ENCODE assay signal across 16 cellular contexts in the genomic region with DNA sequence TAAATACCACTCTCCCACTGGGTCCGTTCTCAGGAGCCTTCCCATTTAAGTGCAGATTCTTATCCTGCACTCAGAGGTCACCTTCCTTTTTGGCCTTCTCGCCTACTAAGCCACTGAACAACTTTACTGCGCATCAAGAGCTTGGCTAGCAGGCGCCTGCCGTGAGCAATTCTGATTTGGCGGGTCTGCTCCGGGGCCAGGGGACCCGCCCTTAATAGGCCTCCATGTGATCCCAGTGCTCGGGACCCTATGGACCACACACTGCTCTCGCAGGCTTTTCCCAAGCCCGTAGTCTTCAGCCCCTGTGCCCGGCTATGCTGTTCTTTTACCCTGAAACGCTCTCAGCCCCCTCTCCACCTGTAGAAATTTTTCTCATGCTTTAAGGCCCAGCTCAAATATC. TPM values are rescaled to one million over a fixed set of nuclear protein-coding genes. Genes with fewer than 3 reads are reported as not detected.
DNase-seq lines count a peak whose midpoint lies in the region; ATAC-seq and TF ChIP-seq lines count a peak whose summit lies in the region.
"Had no signal": no experiment of that assay in that cellular context is flagged by ENCODE, and none has a peak within 500 bp of the region (broad histone marks: within the 10 kb centered on the region; RNA-seq: fewer than 3 reads in every experiment).

No MANE protein-coding gene starts in this region.

- ATAC-seq in mucosa of descending colon, result peak; percentile 8
- no peak for ATAC-seq in HG02588 (IDR thresholded peaks at IDR 0.05; ENCODE audit: unreplicated experiment)
- ATAC-seq in GM19324 (IDR thresholded peaks at IDR 0.05; ENCODE audit: low FRiP score, unreplicated experiment), result no peak
- ATAC-seq in GM18861 (IDR thresholded peaks at IDR 0.05; ENCODE audit: unreplicated experiment), result no peak
- ATAC-seq: A549, pancreas had no signal

- H3K27ac ChIP-seq in BLaER1, result peak overlapping the region; percentile 82
- peak overlapping the region; percentile 76 for H3K27ac ChIP-seq in hepatocyte
- H3K27ac ChIP-seq: A549, heart right ventricle, pancreas had no signal

- H3K9me3 ChIP-seq in BLaER1 (peaks cover 11% of the 10 kb centered on the region; the same call in 1 of the 2 replicates), hepatocyte (ENCODE audit: low read depth) (no peaks in the 10 kb centered on the region), mucosa of descending colon (no peaks in the 10 kb centered on the region)
- H3K9me3 ChIP-seq: A549, heart right ventricle, pancreas had no signal

- peaks cover 88% of the 10 kb centered on the region for H3K79me2 ChIP-seq in hepatocyte

- H3K27me3 ChIP-seq in BLaER1, result no peaks in the 10 kb centered on the region
- no peaks in the 10 kb centered on the region for H3K27me3 ChIP-seq in hepatocyte
- H3K27me3 ChIP-seq: pancreas had no signal

- no peak overlapping the region for H3K9ac ChIP-seq in BLaER1

- peak overlapping the region; percentile 45 for H2AFZ ChIP-seq in hepatocyte

- H3K36me3 ChIP-seq in BLaER1 (no peaks in the 10 kb centered on the region; the same call in 1 of the 2 replicates), hepatocyte (replicated peaks; ENCODE audit: insufficient read depth, low read depth) (no peaks in the 10 kb centered on the region), mucosa of descending colon (ENCODE audit: low read depth) (no peaks in the 10 kb centered on the region)
- H3K36me3 ChIP-seq: heart right ventricle, pancreas had no signal

- H3K4me1 ChIP-seq in BLaER1 (peaks cover 54% of the 10 kb centered on the region), hepatocyte (ENCODE audit: insufficient read depth) (peaks cover 33% of the 10 kb centered on the region), mucosa of descending colon (ENCODE audit: low read depth) (peaks cover 2% of the 10 kb centered on the region)
- H3K4me1 ChIP-seq: A549 had no signal

- H4K20me1 ChIP-seq in BLaER1, result peaks cover 13% of the 10 kb centered on the region
- no peaks in the 10 kb centered on the region for H4K20me1 ChIP-seq in hepatocyte (ENCODE audit: insufficient read depth, poor library complexity, severe bottlenecking)

- intact Hi-C loops in mucosa of descending colon (cut with DNase I, micrococcal nuclease), result no loop called here

- H3K9me2 ChIP-seq in hepatocyte (replicated peaks; ENCODE audit: insufficient read depth), result no peaks in the 10 kb centered on the region

- peak overlapping the region; percentile 83 for H3K4me2 ChIP-seq in BLaER1
- H3K4me2 ChIP-seq in hepatocyte, result peak overlapping the region; percentile 68
- H3K4me2 ChIP-seq: A549 had no signal

- 51% methylated on average over 13 of the region's 13 CpGs for WGBS in hepatocyte (ENCODE audit: low lambda C conversion rate, missing lambda C conversion rate)

- H3K4me3 ChIP-seq in BLaER1 (no peak overlapping the region), hepatocyte (no peak overlapping the region), mucosa of descending colon (no peak overlapping the region)
- peak overlapping the region; percentile 44 for H3K4me3 ChIP-seq in Jurkat, Clone E6-1 (ENCODE audit: low read length)
- H3K4me3 ChIP-seq: A549, heart right ventricle, K562, pancreas had no signal

- DNase-seq in Jurkat, Clone E6-1 (ENCODE audit: low read depth, low spot score), result no peak
- DNase-seq in hepatocyte (ENCODE audit: low spot score), result no peak
- DNase-seq in mucosa of descending colon, result no peak
- DNase-seq in activated CD8-positive, alpha-beta memory T cell treated with anti-CD3 and anti-CD28 coated beads for 24 hours, result no peak
- DNase-seq: activated naive CD4-positive, alpha-beta T cell treated with Interleukin-2 at 50 U/mL for 16 hours; DMS79; heart right ventricle; NCI-H146; NCI-H2171; pancreas had no signal

- TF ChIP-seq CTCF in hepatocyte (IDR thresholded peaks at IDR 0.05; ENCODE audit: poor library complexity) (no peak), mucosa of descending colon (IDR thresholded peaks at IDR 0.05) (no peak)

RNA-seq across cellular contexts. Expression of a gene that starts 45.1 kb away (rescaled TPM):
- 19.5 TPM for polyA plus RNA-seq in Jurkat, Clone E6-1 (2012; ENCODE audit: insufficient read depth, insufficient read length)
- total RNA-seq in hepatocyte (13.0 and 22.6 TPM in 2 replicates), mucosa of descending colon (10 to 100 TPM; 17.2 to 24.9 (median 18.6) TPM)
- polyA plus RNA-seq in hepatocyte, result 16.5 and 17.0 TPM in 2 replicates
